Comparison of ENCODE assay signal across 8 cellular contexts in genomic region chr11:64251722-64251985, GRCh38. TPM values are rescaled to one million over a fixed set of nuclear protein-coding genes. Genes with fewer than 3 reads are reported as not detected.
A peak's percentile ranks its signal among the peaks of the same experiment; 100 is the strongest.
DNase-seq lines count a peak whose midpoint lies in the region; ATAC-seq and TF ChIP-seq lines count a peak whose summit lies in the region.

No MANE protein-coding gene starts in this region.

- TF ChIP-seq POLR2A in body of pancreas (IDR thresholded peaks at IDR 0.05): no peak

- ATAC-seq in left ventricle myocardium superior: no peak
- no peak for ATAC-seq in body of pancreas
- ATAC-seq in HG03571 (IDR thresholded peaks at IDR 0.05; ENCODE audit: unreplicated experiment): no peak

- DNase-seq in left ventricle myocardium inferior (no peak), left ventricle myocardium superior (no peak), body of pancreas (no peak), mesothelial cell of epicardium (ENCODE audit: low spot score in 2 of 2, unreplicated experiment in 2 of 2) (no peak), DMS153 (lab: John Stamatoyannopoulos, UW) (no peak), DMS114 treated with DMSO at 0.1 percent for 48 hours (lab: John Stamatoyannopoulos, UW; ENCODE audit: unreplicated experiment) (no peak), mucosa of gallbladder (ENCODE audit: low spot score) (no peak)

- H3K27me3 ChIP-seq in left ventricle myocardium inferior (ENCODE audit: low read depth): no peaks in the 10 kb centered on the region
- no peaks in the 10 kb centered on the region for H3K27me3 ChIP-seq in body of pancreas

- peaks cover 16% of the 10 kb centered on the region for H3K4me1 Mint-ChIP-seq in mesothelial cell of epicardium

- TF ChIP-seq CTCF in left ventricle myocardium inferior (IDR thresholded peaks at IDR 0.05; ENCODE audit: borderline replicate concordance) (no peak), body of pancreas (IDR thresholded peaks at IDR 0.05) (no peak), mesothelial cell of epicardium (IDR thresholded peaks at IDR 0.05; ENCODE audit: unreplicated experiment) (no peak)

- H3K27me3 Mint-ChIP-seq in mesothelial cell of epicardium (ENCODE audit: low read depth): no peaks in the 10 kb centered on the region

- no peaks in the 10 kb centered on the region for H3K36me3 Mint-ChIP-seq in mesothelial cell of epicardium

- peak overlapping the region; percentile 84 for H3K27ac ChIP-seq in left ventricle myocardium inferior (replicated peaks)
- peak overlapping the region in 3 of 4 donors; percentile 25 to 67 (median 48) for H3K27ac ChIP-seq in body of pancreas

- H3K9me3 Mint-ChIP-seq in mesothelial cell of epicardium: no peaks in the 10 kb centered on the region

- intact Hi-C loops in left ventricle myocardium inferior (cut with micrococcal nuclease): no loop called here
- intact Hi-C loops in left ventricle myocardium superior (cut with micrococcal nuclease): no loop called here
- intact Hi-C loops in body of pancreas (cut with DNase I): no loop called here

- H3K4me3 ChIP-seq in left ventricle myocardium inferior: peak overlapping the region; percentile 88
- H3K4me3 ChIP-seq in body of pancreas: peak overlapping the region; percentile 29 to 62

- peaks cover 48% of the 10 kb centered on the region for H3K4me1 ChIP-seq in left ventricle myocardium inferior
- H3K4me1 ChIP-seq in body of pancreas: peaks cover 35% of the 10 kb centered on the region

- WGBS in body of pancreas, 2 donors: 0% methylated on average over 7 to 18 of the region's 18 CpGs

- no peaks in the 10 kb centered on the region for H3K9me3 ChIP-seq in left ventricle myocardium inferior (replicated peaks)
- no peaks in the 10 kb centered on the region for H3K9me3 ChIP-seq in body of pancreas

- H3K27ac Mint-ChIP-seq in mesothelial cell of epicardium: peak overlapping the region; percentile 73

- H3K4me3 Mint-ChIP-seq in mesothelial cell of epicardium: peak overlapping the region; percentile 83

- peaks cover 24% of the 10 kb centered on the region for H3K36me3 ChIP-seq in left ventricle myocardium inferior
- H3K36me3 ChIP-seq in body of pancreas (replicated peaks in 1 of 2; ENCODE audit: insufficient read depth in 1 of 2, low read depth in 2 of 2): no peaks in the 10 kb centered on the region

RNA-seq across cellular contexts. Expression of gene PLCB3, which starts 0.3 kb away (rescaled TPM):
- 10.0 TPM for total RNA-seq in left ventricle myocardium inferior
- total RNA-seq in left ventricle myocardium superior: 12.0 TPM
- 10 to 100 TPM; 13.8 to 14.5 TPM for total RNA-seq in body of pancreas
- 34.9 to 35.7 TPM (median 35.7 TPM) in 3 replicates for total RNA-seq in mesothelial cell of epicardium
- 42.4 TPM for total RNA-seq in mucosa of gallbladder

RNA-seq across cellular contexts. Expression of gene PPP1R14B, which starts 4.9 kb away (rescaled TPM):
- total RNA-seq in left ventricle myocardium inferior: 102 TPM
- total RNA-seq in left ventricle myocardium superior: 132 TPM
- total RNA-seq in body of pancreas: 100 to 1,000 TPM in 1 of 2 donors, 10 to 100 TPM in 1; 87.7 to 112 TPM
- 119 to 131 TPM (median 124 TPM) in 3 replicates for total RNA-seq in mesothelial cell of epicardium
- total RNA-seq in mucosa of gallbladder: 74.7 TPM

RNA-seq across cellular contexts. Expression of gene FKBP2, which starts 10.8 kb away (rescaled TPM):
- total RNA-seq in left ventricle myocardium inferior (45.5 TPM), left ventricle myocardium superior (50.0 TPM), body of pancreas (10 to 100 TPM; 42.0 to 92.6 TPM), mesothelial cell of epicardium (35.5 to 40.2 TPM (median 36.4 TPM) in 3 replicates), mucosa of gallbladder (120 TPM)

RNA-seq across cellular contexts. Expression of gene VEGFB, which starts 17.3 kb away (rescaled TPM):
- total RNA-seq in left ventricle myocardium inferior (272 TPM), left ventricle myocardium superior (305 TPM), body of pancreas (100 to 1,000 TPM in 1 of 2 donors, 10 to 100 TPM in 1; 32.4 to 108 TPM), mesothelial cell of epicardium (83.2 to 90.1 TPM (median 85.8 TPM) in 3 replicates), mucosa of gallbladder (104 TPM)

RNA-seq across cellular contexts. Expression of gene DNAJC4, which starts 21.3 kb away (rescaled TPM):
- total RNA-seq in left ventricle myocardium inferior (59.9 TPM), left ventricle myocardium superior (59.1 TPM), body of pancreas (10 to 100 TPM; 23.6 to 56.7 TPM), mesothelial cell of epicardium (43.6 to 49.4 TPM (median 45.0 TPM) in 3 replicates), mucosa of gallbladder (62.7 TPM)
